Comparison of ENCODE assay signal across 12 cellular contexts in the genomic region with DNA sequence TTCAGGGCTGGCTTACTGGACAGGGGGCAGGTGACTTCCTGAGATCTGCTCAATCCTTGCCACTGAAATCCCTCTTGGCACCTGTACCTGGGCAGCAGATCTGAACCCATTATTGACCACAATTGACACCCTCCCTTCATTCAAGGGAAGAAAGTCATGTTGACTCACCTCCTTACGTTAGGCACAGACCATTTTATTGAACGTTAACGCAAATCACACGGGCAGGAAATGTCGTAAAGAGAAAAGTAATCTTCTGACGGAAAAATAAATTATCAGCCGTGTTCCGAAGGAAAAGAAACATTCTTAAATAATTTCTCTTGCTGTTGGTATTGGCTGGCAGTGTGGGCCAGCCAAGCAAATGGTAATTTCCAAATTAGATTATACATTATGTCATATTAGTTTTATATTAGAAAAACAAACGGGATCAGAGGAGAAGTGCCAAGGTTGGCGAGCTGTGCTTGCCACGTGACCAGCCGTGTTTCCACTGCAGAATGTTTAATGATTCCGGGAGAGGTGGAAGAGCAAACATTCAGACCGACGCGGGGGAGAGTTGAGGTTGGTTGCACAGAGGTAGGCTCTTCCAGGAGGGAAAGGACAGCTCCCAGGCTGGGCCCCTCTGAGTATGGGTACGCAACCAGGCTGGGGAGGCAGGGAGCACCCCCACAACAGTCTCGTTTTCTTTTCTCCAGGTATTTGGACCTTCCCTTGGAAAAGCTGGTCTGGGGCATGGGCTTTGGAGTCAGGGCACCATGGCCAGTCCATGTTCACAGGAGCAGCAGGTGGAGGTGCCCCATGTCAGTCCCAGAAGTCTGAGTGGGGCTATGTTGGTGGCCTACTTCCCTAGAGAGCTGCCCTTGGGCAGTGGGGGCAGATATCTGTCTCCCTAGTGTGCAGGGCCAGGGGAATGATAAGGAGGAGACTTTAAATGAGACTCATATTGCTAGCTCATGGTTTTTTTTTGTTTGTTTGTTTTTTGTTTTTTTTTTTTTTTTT.
A peak's percentile ranks its signal among the peaks of the same experiment; 100 is the strongest.
DNase-seq lines count a peak whose midpoint lies in the region; ATAC-seq and TF ChIP-seq lines count a peak whose summit lies in the region.
"Had no signal": no experiment of that assay in that cellular context is flagged by ENCODE, and none has a peak within 500 bp of the region (broad histone marks: within the 10 kb centered on the region; RNA-seq: fewer than 3 reads in every experiment).

No MANE protein-coding gene starts in this region.

- no peaks in the 10 kb centered on the region for H3K9me3 ChIP-seq in thoracic aorta

- ATAC-seq in thoracic aorta (ENCODE audit: insufficient number of reproducible peaks, low FRiP score, low read depth) (no peak), HG03439 (IDR thresholded peaks at IDR 0.05; ENCODE audit: unreplicated experiment) (no peak), GM19463 (IDR thresholded peaks at IDR 0.05; ENCODE audit: unreplicated experiment) (no peak)

- DNase-seq in HT-29 (ENCODE audit: low spot score) (peak; percentile 70), NCI-H748 (lab: John Stamatoyannopoulos, UW; ENCODE audit: unreplicated experiment) (peak; percentile 72), kidney glomerular epithelial cell (lab: John Stamatoyannopoulos, UW) (peak; percentile 59), thoracic aorta (ENCODE audit: low spot score) (no peak), NCI-H1930 (lab: John Stamatoyannopoulos, UW) (no peak)
- DNase-seq: activated CD4-positive, alpha-beta T cell treated with anti-CD3 and anti-CD28 coated beads, Interleukin-2, amount 10 ng/mL, durations not matched to agents 7 days and 5 days; activated effector memory CD4-positive, alpha-beta T cell treated with Interleukin-2 at 50 U/mL for 16 hours; H7 had no signal

- H3K4me1 ChIP-seq in thoracic aorta (ENCODE audit: control insufficient read depth in 1 of 2, low read depth in 2 of 2), result peaks cover 19 to 45% of the 10 kb centered on the region in 2 donors
- H3K4me1 ChIP-seq: neural progenitor cell had no signal

- H3K27me3 ChIP-seq in thoracic aorta (replicated peaks; ENCODE audit: insufficient read depth), result no peaks in the 10 kb centered on the region
- H3K27me3 ChIP-seq: cardiac muscle cell, neural progenitor cell had no signal

- peak overlapping the region; percentile 57 for H3K4me3 ChIP-seq in thoracic aorta
- H3K4me3 ChIP-seq: cardiac muscle cell, neural progenitor cell had no signal

- no peak overlapping the region for H3K27ac ChIP-seq in thoracic aorta
- H3K27ac ChIP-seq: neural progenitor cell had no signal

- H3K36me3 ChIP-seq in thoracic aorta, result no peaks in the 10 kb centered on the region
- H3K36me3 ChIP-seq: cardiac muscle cell, neural progenitor cell had no signal

- no peak for TF ChIP-seq CTCF in thoracic aorta (IDR thresholded peaks at IDR 0.05)

Comparison
In these comparisons a context has a peak if more than half of its experiments do, and no peak if none do; other contexts are left out.
1. DNase-seq: peak in HT-29 (single experiment), NCI-H748 (single experiment) and kidney glomerular epithelial cell (single experiment); none in thoracic aorta (single experiment) and NCI-H1930 (0 of 2).